ENCODE assay signal across 13 cellular contexts in genomic region chr10:131129544-131129943, GRCh38.
"Had no signal": no experiment of that assay in that cellular context is flagged by ENCODE, and none has a peak within 500 bp of the region (broad histone marks: within the 10 kb centered on the region; RNA-seq: fewer than 3 reads in every experiment).

No MANE protein-coding gene starts in this region.

- H3K27me3 ChIP-seq: ascending aorta had no signal

- ATAC-seq: activated T-cell treated with anti-CD3 and anti-CD28 coated beads, Interleukin-2, amount 50 U/mL, for 4 hours; left lobe of liver; natural killer cell treated with Interleukin-12 subunit alpha and Interleukin-12 subunit beta and Interleukin-15 and Interleukin-18, amount 100 ng/mL, for 72 hours; stimulated activated naive B cell treated with anti-CD40 and anti-IgM and Interleukin-4, amounts not matched to agents 10 μg/mL and 1 μg/mL and 100 μg/mL, for 72 hours had no signal

- H3K4me1 ChIP-seq: ascending aorta had no signal

- H3K4me3 ChIP-seq: ascending aorta, coronary artery, lung had no signal

- H3K36me3 ChIP-seq: ascending aorta had no signal

- H3K27ac ChIP-seq: ascending aorta, coronary artery had no signal

- H3K9me3 ChIP-seq: ascending aorta had no signal

- DNase-seq: activated CD4-positive, alpha-beta T cell treated with anti-CD3 and anti-CD28 coated beads, Interleukin-2, amount 10 ng/mL, durations not matched to agents 7 days and 5 days; activated CD8-positive, alpha-beta memory T cell treated with anti-CD3 and anti-CD28 coated beads, Interleukin-2, amount 50 U/mL, for 4 hours; activated naive CD4-positive, alpha-beta T cell treated with anti-CD3 and anti-CD28 coated beads, Interleukin-2, amount 50 U/mL, for 16 hours; activated T-cell treated with anti-CD3 and anti-CD28 coated beads, Interleukin-2, amount 50 U/mL, for 4 hours; kidney; retina; stimulated activated naive B cell treated with anti-CD40 and anti-IgM and Interleukin-4, amounts not matched to agents 10 μg/mL and 1 μg/mL and 100 μg/mL, for 72 hours; T-helper 9 cell had no signal
